In genomic region chr5:65624570-65625555, GRCh38 we compare ENCODE assay signal across 1 cellular context.
TF ChIP-seq lines count a peak whose summit lies in the region.

Gene SHLD3 (plus strand): TSS chr5:65625027. CDS start chr5:65629588, 4,561 bp downstream.
Gene TRAPPC13 (plus strand): TSS chr5:65625027. CDS start chr5:65625061, 34 bp downstream.

TF ChIP-seq in HepG2, 621 proteins besides CTCF, POLR2A, EP300 and RAD21 (continues in another document):
- TF ChIP-seq FOXJ3 (CRISPR knock-in tag; IDR thresholded peaks at IDR 0.05; ENCODE audit: borderline replicate concordance) (peak; percentile 17; the same call in 1 of the 2 replicates), ZBTB40 (IDR thresholded peaks at IDR 0.05) (no peak; the same call in 1 of the 2 replicates), ZBTB40 (CRISPR knock-in tag; IDR thresholded peaks at IDR 0.05) (peak; percentile 70), ATF2 (CRISPR knock-in tag; IDR thresholded peaks at IDR 0.05) (peak; percentile 19; the same call in 1 of the 2 replicates), ZFY (CRISPR knock-in tag; IDR thresholded peaks at IDR 0.05) (peak; percentile 65), NFE2L2 (IDR thresholded peaks at IDR 0.05; ENCODE audit: low read length) (no peak), DRAP1 (CRISPR knock-in tag; IDR thresholded peaks at IDR 0.05) (peak; percentile 91), TMF1 (CRISPR knock-in tag; IDR thresholded peaks at IDR 0.05; ENCODE audit: low read depth) (no peak), KAT7 (CRISPR knock-in tag; IDR thresholded peaks at IDR 0.05; ENCODE audit: borderline replicate concordance) (0 out of 2 replicates have a peak, but pooled peaks have one; percentile 34), CHD4 (IDR thresholded peaks at IDR 0.05; ENCODE audit: borderline replicate concordance, low read length) (no peak), KLF16 (CRISPR knock-in tag; IDR thresholded peaks at IDR 0.05) (0 out of 4 replicates have a peak, but pooled peaks of 1 of the 2 experiments have one; percentile 28), ZNF331 (CRISPR knock-in tag; IDR thresholded peaks at IDR 0.05) (peak; percentile 60; the same call in 1 of the 2 replicates), EHMT2 (IDR thresholded peaks at IDR 0.05; ENCODE audit: borderline replicate concordance, low read depth, low read length) (peak; percentile 34; the same call in 1 of the 2 replicates), MATR3 (CRISPR knock-in tag; IDR thresholded peaks at IDR 0.05) (no peak), ZNF724P (CRISPR knock-in tag; IDR thresholded peaks at IDR 0.05; ENCODE audit: borderline replicate concordance) (no peak), YEATS2 (CRISPR knock-in tag; IDR thresholded peaks at IDR 0.05; ENCODE audit: borderline replicate concordance) (peak; percentile 69), U2AF2 (IDR thresholded peaks at IDR 0.05; ENCODE audit: low read depth, low read length) (0 out of 2 replicates have a peak, but pooled peaks have one; percentile 4), SOX13 (IDR thresholded peaks at IDR 0.05) (no peak), SOX13 (CRISPR knock-in tag; conservative IDR thresholded peaks at IDR 0.05 in 1 of 2, IDR thresholded peaks at IDR 0.05 in 1 of 2) (0 out of 4 replicates have a peak, but pooled peaks of 1 of the 2 experiments have one; percentile 5), ZNF629 (CRISPR knock-in tag; conservative IDR thresholded peaks at IDR 0.05) (no peak), ZNF230 (CRISPR knock-in tag; IDR thresholded peaks at IDR 0.05) (no peak; the same call in 1 of the 2 replicates), TCF7 (IDR thresholded peaks at IDR 0.05; ENCODE audit: low read depth) (no peak), PITX1 (CRISPR knock-in tag; IDR thresholded peaks at IDR 0.05) (no peak), PATZ1 (CRISPR knock-in tag; IDR thresholded peaks at IDR 0.05) (peak; percentile 39; the same call in 1 of the 2 replicates), NAIF1 (CRISPR knock-in tag; IDR thresholded peaks at IDR 0.05; ENCODE audit: borderline replicate concordance) (no peak), MAF1 (CRISPR knock-in tag; IDR thresholded peaks at IDR 0.05; ENCODE audit: borderline replicate concordance) (0 out of 2 replicates have a peak, but pooled peaks have one; percentile 56), IRF2 (CRISPR knock-in tag; IDR thresholded peaks at IDR 0.05) (peak; percentile 86; the same call in 1 of the 2 replicates), KDM2A (CRISPR knock-in tag; IDR thresholded peaks at IDR 0.05; ENCODE audit: borderline replicate concordance, low read depth) (peak; percentile 47; the same call in 1 of the 2 replicates), SIX1 (CRISPR knock-in tag; IDR thresholded peaks at IDR 0.05; ENCODE audit: borderline replicate concordance) (no peak), ZBTB37 (CRISPR knock-in tag; IDR thresholded peaks at IDR 0.05) (no peak), FOSL2 (CRISPR knock-in tag; IDR thresholded peaks at IDR 0.05) (peak; percentile 25; the same call in 1 of the 2 replicates), PTBP1 (IDR thresholded peaks at IDR 0.05; ENCODE audit: low read depth, low read length, poor library complexity, severe bottlenecking) (peak; percentile 75), IKZF5 (CRISPR knock-in tag; IDR thresholded peaks at IDR 0.05) (0 out of 2 replicates have a peak, but pooled peaks have one; percentile 16), ZNF431 (CRISPR knock-in tag; IDR thresholded peaks at IDR 0.05; ENCODE audit: borderline replicate concordance, low read depth) (no peak), ZNF275 (CRISPR knock-in tag; IDR thresholded peaks at IDR 0.05; ENCODE audit: borderline replicate concordance) (no peak), SAP130 (CRISPR knock-in tag; IDR thresholded peaks at IDR 0.05; ENCODE audit: low read depth) (peak; percentile 86), ZBTB7A (CRISPR knock-in tag; IDR thresholded peaks at IDR 0.05) (no peak), NFATC3 (CRISPR knock-in tag; IDR thresholded peaks at IDR 0.05) (no peak), ZFP36L2 (CRISPR knock-in tag; IDR thresholded peaks at IDR 0.05) (no peak; the same call in 1 of the 2 replicates), CCDC6 (CRISPR knock-in tag; IDR thresholded peaks at IDR 0.05) (0 out of 2 replicates have a peak, but pooled peaks have one; percentile 29), ZEB1 (IDR thresholded peaks at IDR 0.05; ENCODE audit: insufficient replicate concordance, low read depth) (peak; percentile 60), RBM22 (optimal IDR thresholded peaks at IDR 0.05; ENCODE audit: low read length) (peak; percentile 19), RORA (CRISPR knock-in tag; IDR thresholded peaks at IDR 0.05) (no peak), ZNF17 (CRISPR knock-in tag; IDR thresholded peaks at IDR 0.05) (no peak), SMAD3 (CRISPR knock-in tag; IDR thresholded peaks at IDR 0.05) (peak; percentile 50; the same call in 1 of the 2 replicates), MTF1 (CRISPR knock-in tag; IDR thresholded peaks at IDR 0.05) (0 out of 2 replicates have a peak, but pooled peaks have one; percentile 47), FOXA1 (IDR thresholded peaks at IDR 0.05) (no peak), FOXA1 (CRISPR knock-in tag; IDR thresholded peaks at IDR 0.05) (no peak), SATB2 (CRISPR knock-in tag; IDR thresholded peaks at IDR 0.05) (0 out of 2 replicates have a peak, but pooled peaks have one; percentile 14), ZNF224 (CRISPR knock-in tag; IDR thresholded peaks at IDR 0.05) (0 out of 2 replicates have a peak, but pooled peaks have one; percentile 32), ZNF451 (CRISPR knock-in tag; IDR thresholded peaks at IDR 0.05) (no peak), ASH2L (IDR thresholded peaks at IDR 0.05; ENCODE audit: insufficient read length, low read depth, low read length) (peak; percentile 94), ZNF556 (CRISPR knock-in tag; IDR thresholded peaks at IDR 0.05; ENCODE audit: borderline replicate concordance) (no peak), SIN3A (IDR thresholded peaks at IDR 0.05; ENCODE audit: borderline replicate concordance, low read depth, low read length) (peak; percentile 74; the same call in 1 of the 2 replicates), ELF3 (CRISPR knock-in tag; IDR thresholded peaks at IDR 0.05) (0 out of 2 replicates have a peak, but pooled peaks have one; percentile 18)
